ENCODE assay signal across 1 cellular context in the genomic region with DNA sequence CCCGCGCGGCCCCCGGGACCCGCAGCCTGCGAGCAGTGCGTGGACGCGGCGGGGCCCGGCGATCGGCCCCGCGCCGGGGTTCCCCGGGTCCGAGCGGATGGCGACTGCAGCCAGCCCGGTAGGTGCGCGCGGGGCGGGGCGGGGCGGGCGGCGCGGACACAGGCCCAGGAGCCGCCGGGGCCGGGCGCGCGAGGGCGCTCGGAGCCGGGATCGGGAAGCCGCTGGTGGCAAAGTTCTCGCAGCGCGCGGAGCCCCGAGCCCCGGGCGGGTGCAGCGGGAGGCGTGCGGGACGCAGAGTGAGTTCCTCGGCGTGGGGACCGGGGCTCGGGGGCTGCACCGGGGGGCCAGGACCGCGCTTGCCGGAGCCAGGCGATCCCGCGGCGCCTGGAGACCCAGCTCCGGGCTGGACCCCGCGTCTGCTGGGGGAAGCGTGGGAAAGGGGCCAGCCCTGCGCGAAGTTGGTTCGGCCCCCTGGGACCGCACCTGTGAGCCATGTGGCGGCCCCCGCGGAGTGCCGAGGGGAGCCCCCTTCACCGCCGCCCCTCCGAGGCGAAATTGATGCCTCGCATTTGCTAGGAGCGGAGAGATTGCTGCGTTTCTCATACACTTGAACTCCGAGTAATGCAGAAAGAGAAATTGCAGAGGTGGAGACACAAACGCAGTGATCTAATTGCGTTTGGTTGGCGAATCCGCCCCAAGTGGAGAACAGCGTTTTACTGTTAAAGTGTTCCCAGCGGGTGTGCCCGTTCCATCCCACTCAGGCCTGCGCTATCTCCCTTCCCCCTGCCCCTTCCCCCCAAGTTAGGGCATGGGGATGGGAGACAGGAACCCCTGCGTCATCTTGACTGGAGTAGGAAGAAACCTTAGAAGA.
TF ChIP-seq lines count a peak whose summit lies in the region.

No MANE protein-coding gene starts in this region.

TF ChIP-seq in HepG2, 621 proteins besides CTCF, POLR2A, EP300 and RAD21 (continued from another document and continues in another):
- TF ChIP-seq, protein P1, sequence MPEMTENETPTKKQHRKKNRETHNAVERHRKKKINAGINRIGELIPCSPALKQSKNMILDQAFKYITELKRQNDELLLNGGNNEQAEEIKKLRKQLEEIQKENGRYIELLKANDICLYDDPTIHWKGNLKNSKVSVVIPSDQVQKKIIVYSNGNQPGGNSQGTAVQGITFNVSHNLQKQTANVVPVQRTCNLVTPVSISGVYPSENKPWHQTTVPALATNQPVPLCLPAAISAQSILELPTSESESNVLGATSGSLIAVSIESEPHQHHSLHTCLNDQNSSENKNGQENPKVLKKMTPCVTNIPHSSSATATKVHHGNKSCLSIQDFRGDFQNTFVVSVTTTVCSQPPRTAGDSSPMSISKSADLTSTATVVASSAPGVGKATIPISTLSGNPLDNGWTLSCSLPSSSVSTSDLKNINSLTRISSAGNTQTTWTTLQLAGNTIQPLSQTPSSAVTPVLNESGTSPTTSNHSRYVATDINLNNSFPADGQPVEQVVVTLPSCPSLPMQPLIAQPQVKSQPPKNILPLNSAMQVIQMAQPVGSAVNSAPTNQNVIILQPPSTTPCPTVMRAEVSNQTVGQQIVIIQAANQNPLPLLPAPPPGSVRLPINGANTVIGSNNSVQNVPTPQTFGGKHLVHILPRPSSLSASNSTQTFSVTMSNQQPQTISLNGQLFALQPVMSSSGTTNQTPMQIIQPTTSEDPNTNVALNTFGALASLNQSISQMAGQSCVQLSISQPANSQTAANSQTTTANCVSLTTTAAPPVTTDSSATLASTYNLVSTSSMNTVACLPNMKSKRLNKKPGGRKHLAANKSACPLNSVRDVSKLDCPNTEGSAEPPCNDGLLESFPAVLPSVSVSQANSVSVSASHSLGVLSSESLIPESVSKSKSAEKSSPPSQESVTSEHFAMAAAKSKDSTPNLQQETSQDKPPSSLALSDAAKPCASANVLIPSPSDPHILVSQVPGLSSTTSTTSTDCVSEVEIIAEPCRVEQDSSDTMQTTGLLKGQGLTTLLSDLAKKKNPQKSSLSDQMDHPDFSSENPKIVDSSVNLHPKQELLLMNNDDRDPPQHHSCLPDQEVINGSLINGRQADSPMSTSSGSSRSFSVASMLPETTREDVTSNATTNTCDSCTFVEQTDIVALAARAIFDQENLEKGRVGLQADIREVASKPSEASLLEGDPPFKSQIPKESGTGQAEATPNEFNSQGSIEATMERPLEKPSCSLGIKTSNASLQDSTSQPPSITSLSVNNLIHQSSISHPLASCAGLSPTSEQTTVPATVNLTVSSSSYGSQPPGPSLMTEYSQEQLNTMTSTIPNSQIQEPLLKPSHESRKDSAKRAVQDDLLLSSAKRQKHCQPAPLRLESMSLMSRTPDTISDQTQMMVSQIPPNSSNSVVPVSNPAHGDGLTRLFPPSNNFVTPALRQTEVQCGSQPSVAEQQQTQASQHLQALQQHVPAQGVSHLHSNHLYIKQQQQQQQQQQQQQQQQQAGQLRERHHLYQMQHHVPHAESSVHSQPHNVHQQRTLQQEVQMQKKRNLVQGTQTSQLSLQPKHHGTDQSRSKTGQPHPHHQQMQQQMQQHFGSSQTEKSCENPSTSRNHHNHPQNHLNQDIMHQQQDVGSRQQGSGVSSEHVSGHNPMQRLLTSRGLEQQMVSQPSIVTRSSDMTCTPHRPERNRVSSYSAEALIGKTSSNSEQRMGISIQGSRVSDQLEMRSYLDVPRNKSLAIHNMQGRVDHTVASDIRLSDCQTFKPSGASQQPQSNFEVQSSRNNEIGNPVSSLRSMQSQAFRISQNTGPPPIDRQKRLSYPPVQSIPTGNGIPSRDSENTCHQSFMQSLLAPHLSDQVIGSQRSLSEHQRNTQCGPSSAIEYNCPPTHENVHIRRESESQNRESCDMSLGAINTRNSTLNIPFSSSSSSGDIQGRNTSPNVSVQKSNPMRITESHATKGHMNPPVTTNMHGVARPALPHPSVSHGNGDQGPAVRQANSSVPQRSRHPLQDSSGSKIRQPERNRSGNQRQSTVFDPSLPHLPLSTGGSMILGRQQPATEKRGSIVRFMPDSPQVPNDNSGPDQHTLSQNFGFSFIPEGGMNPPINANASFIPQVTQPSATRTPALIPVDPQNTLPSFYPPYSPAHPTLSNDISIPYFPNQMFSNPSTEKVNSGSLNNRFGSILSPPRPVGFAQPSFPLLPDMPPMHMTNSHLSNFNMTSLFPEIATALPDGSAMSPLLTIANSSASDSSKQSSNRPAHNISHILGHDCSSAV (CRISPR knock-in tag; IDR thresholded peaks at IDR 0.05; ENCODE audit: borderline replicate concordance), result no peak
- TF ChIP-seq, protein P2, sequence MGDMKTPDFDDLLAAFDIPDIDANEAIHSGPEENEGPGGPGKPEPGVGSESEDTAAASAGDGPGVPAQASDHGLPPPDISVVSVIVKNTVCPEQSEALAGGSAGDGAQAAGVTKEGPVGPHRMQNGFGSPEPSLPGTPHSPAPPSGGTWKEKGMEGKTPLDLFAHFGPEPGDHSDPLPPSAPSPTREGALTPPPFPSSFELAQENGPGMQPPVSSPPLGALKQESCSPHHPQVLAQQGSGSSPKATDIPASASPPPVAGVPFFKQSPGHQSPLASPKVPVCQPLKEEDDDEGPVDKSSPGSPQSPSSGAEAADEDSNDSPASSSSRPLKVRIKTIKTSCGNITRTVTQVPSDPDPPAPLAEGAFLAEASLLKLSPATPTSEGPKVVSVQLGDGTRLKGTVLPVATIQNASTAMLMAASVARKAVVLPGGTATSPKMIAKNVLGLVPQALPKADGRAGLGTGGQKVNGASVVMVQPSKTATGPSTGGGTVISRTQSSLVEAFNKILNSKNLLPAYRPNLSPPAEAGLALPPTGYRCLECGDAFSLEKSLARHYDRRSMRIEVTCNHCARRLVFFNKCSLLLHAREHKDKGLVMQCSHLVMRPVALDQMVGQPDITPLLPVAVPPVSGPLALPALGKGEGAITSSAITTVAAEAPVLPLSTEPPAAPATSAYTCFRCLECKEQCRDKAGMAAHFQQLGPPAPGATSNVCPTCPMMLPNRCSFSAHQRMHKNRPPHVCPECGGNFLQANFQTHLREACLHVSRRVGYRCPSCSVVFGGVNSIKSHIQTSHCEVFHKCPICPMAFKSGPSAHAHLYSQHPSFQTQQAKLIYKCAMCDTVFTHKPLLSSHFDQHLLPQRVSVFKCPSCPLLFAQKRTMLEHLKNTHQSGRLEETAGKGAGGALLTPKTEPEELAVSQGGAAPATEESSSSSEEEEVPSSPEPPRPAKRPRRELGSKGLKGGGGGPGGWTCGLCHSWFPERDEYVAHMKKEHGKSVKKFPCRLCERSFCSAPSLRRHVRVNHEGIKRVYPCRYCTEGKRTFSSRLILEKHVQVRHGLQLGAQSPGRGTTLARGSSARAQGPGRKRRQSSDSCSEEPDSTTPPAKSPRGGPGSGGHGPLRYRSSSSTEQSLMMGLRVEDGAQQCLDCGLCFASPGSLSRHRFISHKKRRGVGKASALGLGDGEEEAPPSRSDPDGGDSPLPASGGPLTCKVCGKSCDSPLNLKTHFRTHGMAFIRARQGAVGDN (CRISPR knock-in tag; IDR thresholded peaks at IDR 0.05), result peak; percentile 73
- TF ChIP-seq, protein P3, sequence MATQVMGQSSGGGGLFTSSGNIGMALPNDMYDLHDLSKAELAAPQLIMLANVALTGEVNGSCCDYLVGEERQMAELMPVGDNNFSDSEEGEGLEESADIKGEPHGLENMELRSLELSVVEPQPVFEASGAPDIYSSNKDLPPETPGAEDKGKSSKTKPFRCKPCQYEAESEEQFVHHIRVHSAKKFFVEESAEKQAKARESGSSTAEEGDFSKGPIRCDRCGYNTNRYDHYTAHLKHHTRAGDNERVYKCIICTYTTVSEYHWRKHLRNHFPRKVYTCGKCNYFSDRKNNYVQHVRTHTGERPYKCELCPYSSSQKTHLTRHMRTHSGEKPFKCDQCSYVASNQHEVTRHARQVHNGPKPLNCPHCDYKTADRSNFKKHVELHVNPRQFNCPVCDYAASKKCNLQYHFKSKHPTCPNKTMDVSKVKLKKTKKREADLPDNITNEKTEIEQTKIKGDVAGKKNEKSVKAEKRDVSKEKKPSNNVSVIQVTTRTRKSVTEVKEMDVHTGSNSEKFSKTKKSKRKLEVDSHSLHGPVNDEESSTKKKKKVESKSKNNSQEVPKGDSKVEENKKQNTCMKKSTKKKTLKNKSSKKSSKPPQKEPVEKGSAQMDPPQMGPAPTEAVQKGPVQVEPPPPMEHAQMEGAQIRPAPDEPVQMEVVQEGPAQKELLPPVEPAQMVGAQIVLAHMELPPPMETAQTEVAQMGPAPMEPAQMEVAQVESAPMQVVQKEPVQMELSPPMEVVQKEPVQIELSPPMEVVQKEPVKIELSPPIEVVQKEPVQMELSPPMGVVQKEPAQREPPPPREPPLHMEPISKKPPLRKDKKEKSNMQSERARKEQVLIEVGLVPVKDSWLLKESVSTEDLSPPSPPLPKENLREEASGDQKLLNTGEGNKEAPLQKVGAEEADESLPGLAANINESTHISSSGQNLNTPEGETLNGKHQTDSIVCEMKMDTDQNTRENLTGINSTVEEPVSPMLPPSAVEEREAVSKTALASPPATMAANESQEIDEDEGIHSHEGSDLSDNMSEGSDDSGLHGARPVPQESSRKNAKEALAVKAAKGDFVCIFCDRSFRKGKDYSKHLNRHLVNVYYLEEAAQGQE (IDR thresholded peaks at IDR 0.05; ENCODE audit: borderline replicate concordance in 1 of 2, low read depth in 1 of 2, low read length in 2 of 2), result no peak
- TF ChIP-seq FOXO1 (CRISPR knock-in tag; IDR thresholded peaks at IDR 0.05), result no peak
- TF ChIP-seq, protein P4, sequence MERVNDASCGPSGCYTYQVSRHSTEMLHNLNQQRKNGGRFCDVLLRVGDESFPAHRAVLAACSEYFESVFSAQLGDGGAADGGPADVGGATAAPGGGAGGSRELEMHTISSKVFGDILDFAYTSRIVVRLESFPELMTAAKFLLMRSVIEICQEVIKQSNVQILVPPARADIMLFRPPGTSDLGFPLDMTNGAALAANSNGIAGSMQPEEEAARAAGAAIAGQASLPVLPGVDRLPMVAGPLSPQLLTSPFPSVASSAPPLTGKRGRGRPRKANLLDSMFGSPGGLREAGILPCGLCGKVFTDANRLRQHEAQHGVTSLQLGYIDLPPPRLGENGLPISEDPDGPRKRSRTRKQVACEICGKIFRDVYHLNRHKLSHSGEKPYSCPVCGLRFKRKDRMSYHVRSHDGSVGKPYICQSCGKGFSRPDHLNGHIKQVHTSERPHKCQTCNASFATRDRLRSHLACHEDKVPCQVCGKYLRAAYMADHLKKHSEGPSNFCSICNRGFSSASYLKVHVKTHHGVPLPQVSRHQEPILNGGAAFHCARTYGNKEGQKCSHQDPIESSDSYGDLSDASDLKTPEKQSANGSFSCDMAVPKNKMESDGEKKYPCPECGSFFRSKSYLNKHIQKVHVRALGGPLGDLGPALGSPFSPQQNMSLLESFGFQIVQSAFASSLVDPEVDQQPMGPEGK (CRISPR knock-in tag; IDR thresholded peaks at IDR 0.05), result peak; percentile 48; the same call in 1 of the 2 replicates
- TF ChIP-seq KLF12 (CRISPR knock-in tag; IDR thresholded peaks at IDR 0.05; ENCODE audit: borderline replicate concordance), result no peak
- TF ChIP-seq HOXA3 (CRISPR knock-in tag; IDR thresholded peaks at IDR 0.05), result no peak
- TF ChIP-seq, protein P5, sequence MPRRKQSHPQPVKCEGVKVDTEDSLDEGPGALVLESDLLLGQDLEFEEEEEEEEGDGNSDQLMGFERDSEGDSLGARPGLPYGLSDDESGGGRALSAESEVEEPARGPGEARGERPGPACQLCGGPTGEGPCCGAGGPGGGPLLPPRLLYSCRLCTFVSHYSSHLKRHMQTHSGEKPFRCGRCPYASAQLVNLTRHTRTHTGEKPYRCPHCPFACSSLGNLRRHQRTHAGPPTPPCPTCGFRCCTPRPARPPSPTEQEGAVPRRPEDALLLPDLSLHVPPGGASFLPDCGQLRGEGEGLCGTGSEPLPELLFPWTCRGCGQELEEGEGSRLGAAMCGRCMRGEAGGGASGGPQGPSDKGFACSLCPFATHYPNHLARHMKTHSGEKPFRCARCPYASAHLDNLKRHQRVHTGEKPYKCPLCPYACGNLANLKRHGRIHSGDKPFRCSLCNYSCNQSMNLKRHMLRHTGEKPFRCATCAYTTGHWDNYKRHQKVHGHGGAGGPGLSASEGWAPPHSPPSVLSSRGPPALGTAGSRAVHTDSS (CRISPR knock-in tag; conservative IDR thresholded peaks at IDR 0.05), result no peak
- no peak for TF ChIP-seq SP2 (CRISPR knock-in tag; IDR thresholded peaks at IDR 0.05)
- TF ChIP-seq, protein P6, sequence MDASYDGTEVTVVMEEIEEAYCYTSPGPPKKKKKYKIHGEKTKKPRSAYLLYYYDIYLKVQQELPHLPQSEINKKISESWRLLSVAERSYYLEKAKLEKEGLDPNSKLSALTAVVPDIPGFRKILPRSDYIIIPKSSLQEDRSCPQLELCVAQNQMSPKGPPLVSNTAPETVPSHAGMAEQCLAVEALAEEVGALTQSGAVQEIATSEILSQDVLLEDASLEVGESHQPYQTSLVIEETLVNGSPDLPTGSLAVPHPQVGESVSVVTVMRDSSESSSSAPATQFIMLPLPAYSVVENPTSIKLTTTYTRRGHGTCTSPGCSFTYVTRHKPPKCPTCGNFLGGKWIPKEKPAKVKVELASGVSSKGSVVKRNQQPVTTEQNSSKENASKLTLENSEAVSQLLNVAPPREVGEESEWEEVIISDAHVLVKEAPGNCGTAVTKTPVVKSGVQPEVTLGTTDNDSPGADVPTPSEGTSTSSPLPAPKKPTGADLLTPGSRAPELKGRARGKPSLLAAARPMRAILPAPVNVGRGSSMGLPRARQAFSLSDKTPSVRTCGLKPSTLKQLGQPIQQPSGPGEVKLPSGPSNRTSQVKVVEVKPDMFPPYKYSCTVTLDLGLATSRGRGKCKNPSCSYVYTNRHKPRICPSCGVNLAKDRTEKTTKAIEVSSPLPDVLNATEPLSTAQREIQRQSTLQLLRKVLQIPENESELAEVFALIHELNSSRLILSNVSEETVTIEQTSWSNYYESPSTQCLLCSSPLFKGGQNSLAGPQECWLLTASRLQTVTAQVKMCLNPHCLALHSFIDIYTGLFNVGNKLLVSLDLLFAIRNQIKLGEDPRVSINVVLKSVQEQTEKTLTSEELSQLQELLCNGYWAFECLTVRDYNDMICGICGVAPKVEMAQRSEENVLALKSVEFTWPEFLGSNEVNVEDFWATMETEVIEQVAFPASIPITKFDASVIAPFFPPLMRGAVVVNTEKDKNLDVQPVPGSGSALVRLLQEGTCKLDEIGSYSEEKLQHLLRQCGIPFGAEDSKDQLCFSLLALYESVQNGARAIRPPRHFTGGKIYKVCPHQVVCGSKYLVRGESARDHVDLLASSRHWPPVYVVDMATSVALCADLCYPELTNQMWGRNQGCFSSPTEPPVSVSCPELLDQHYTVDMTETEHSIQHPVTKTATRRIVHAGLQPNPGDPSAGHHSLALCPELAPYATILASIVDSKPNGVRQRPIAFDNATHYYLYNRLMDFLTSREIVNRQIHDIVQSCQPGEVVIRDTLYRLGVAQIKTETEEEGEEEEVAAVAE (CRISPR knock-in tag; IDR thresholded peaks at IDR 0.05; ENCODE audit: borderline replicate concordance), result no peak
- no peak for TF ChIP-seq MZF1 (CRISPR knock-in tag; IDR thresholded peaks at IDR 0.05; ENCODE audit: borderline replicate concordance)
- 0 out of 2 replicates have a peak, but pooled peaks have one; percentile 19 for TF ChIP-seq KAT8 (CRISPR knock-in tag; IDR thresholded peaks at IDR 0.05)
- TF ChIP-seq PAF1 (CRISPR knock-in tag; IDR thresholded peaks at IDR 0.05), result no peak
- TF ChIP-seq HDAC1 (CRISPR knock-in tag; IDR thresholded peaks at IDR 0.05), result 0 out of 2 replicates have a peak, but pooled peaks have one; percentile 22
- no peak for TF ChIP-seq RAD51 (IDR thresholded peaks at IDR 0.05; ENCODE audit: borderline replicate concordance)
- no peak for TF ChIP-seq ZNF589 (CRISPR knock-in tag; conservative IDR thresholded peaks at IDR 0.05)
- peak; percentile 38; the same call in 1 of the 2 replicates for TF ChIP-seq KDM5B (CRISPR knock-in tag; IDR thresholded peaks at IDR 0.05; ENCODE audit: borderline replicate concordance)
